ENCODE assay signal across 23 cellular contexts in genomic region chr7:29484280-29484679, GRCh38.
DNase-seq lines count a peak whose midpoint lies in the region; ATAC-seq, FAIRE-seq and TF ChIP-seq lines count a peak whose summit lies in the region.
"Had no signal": no experiment of that assay in that cellular context is flagged by ENCODE, and none has a peak within 500 bp of the region (broad histone marks: within the 10 kb centered on the region; RNA-seq: fewer than 3 reads in every experiment).

No MANE protein-coding gene starts in this region.

- ATAC-seq in K562 (no peak), HG02973 (IDR thresholded peaks at IDR 0.05; ENCODE audit: unreplicated experiment) (no peak), HG03565 (IDR thresholded peaks at IDR 0.05; ENCODE audit: unreplicated experiment) (no peak), GM18519 (IDR thresholded peaks at IDR 0.05; ENCODE audit: low FRiP score, unreplicated experiment) (no peak)
- ATAC-seq: GM23338, Panc1 had no signal

- no peaks in the 10 kb centered on the region for H4K20me1 ChIP-seq in K562 (replicated peaks; ENCODE audit: control insufficient read depth, insufficient read depth, low read length)
- no peaks in the 10 kb centered on the region for H4K20me1 ChIP-seq in smooth muscle cell (ENCODE audit: low read depth)
- H4K20me1 ChIP-seq: BLaER1 had no signal

- no peaks in the 10 kb centered on the region for H3K36me3 Mint-ChIP-seq in activated T-cell treated with anti-CD3 and anti-CD28 coated beads, Interleukin-2, amount 50 U/mL, for 24 hours (ENCODE audit: low read depth)

- no peak for TF ChIP-seq POLR2A in K562 (conservative IDR thresholded peaks at IDR 0.05)

- H3K4me3 ChIP-seq in K562 (no peak overlapping the region), smooth muscle cell (no peak overlapping the region)
- H3K4me3 ChIP-seq: BLaER1, GM23338 had no signal

- H3K27ac Mint-ChIP-seq in activated T-cell treated with anti-CD3 and anti-CD28 coated beads, Interleukin-2, amount 50 U/mL, for 24 hours: no peak overlapping the region
- H3K27ac Mint-ChIP-seq: GM23338 had no signal

- H3K27me3 ChIP-seq in K562 (ENCODE audit: control insufficient read depth in 2 of 2, insufficient read depth in 2 of 2, low read length in 2 of 2) (peaks cover 13 to 34% of the 10 kb centered on the region in 2 experiments), smooth muscle cell (ENCODE audit: low read depth) (no peaks in the 10 kb centered on the region)
- H3K27me3 ChIP-seq: BLaER1 had no signal

- H3K36me3 ChIP-seq in K562 (ENCODE audit: control insufficient read depth, insufficient read depth, low read length): no peaks in the 10 kb centered on the region
- H3K36me3 ChIP-seq in smooth muscle cell (ENCODE audit: low read depth): no peaks in the 10 kb centered on the region
- H3K36me3 ChIP-seq: BLaER1 had no signal

- DNase-seq in NCI-H82 (lab: John Stamatoyannopoulos, UW): peak; percentile 68
- no peak for DNase-seq in K562 (ENCODE audit: extremely low read depth in 1 of 4, low spot score in 3 of 4)
- DNase-seq in globus pallidus (ENCODE audit: low spot score): peak; percentile 50
- DNase-seq in smooth muscle cell (lab: John Stamatoyannopoulos, UW; ENCODE audit: unreplicated experiment): no peak
- no peak for DNase-seq in activated T-cell treated with anti-CD3 and anti-CD28 coated beads, Interleukin-2, amount 50 U/mL, for 24 hours
- DNase-seq: CD8-positive, alpha-beta memory T cell; DND-41; NCI-H1048; NCI-H1436 treated with DMSO at 0.1 percent for 48 hours; NCI-H2029 treated with DMSO at 0.1 percent for 48 hours; NCI-H2171 treated with DMSO at 0.1 percent for 48 hours; NCI-H446 treated with DMSO at 0.1 percent for 48 hours; NCI-H748 treated with DMSO at 0.1 percent for 48 hours; Right ventricle myocardium superior had no signal

- H3K4me1 ChIP-seq in K562 (replicated peaks in 1 of 2; ENCODE audit: control insufficient read depth in 2 of 2, insufficient read depth in 2 of 2, low read length in 2 of 2): no peaks in the 10 kb centered on the region
- peaks cover 44% of the 10 kb centered on the region for H3K4me1 ChIP-seq in smooth muscle cell (ENCODE audit: low read depth)

- WGBS in K562 (ENCODE audit: insufficient coverage, low coverage, missing lambda C conversion rate): 24% methylated on average over 3 of the region's 3 CpGs
- WGBS in smooth muscle cell (ENCODE audit: low lambda C conversion rate): 92% methylated on average over 3 of the region's 3 CpGs

- in situ Hi-C loops in K562 (cut with MboI): no loop called here

- no peaks in the 10 kb centered on the region for H3K9me1 ChIP-seq in K562 (ENCODE audit: control insufficient read depth, insufficient read depth, low read length)

- no TSS peak for BruUV-seq in K562 (replicated peaks; lab: Mats Ljungman, UMichigan)

- TF ChIP-seq EP300 in K562 (IDR thresholded peaks at IDR 0.05; ENCODE audit: low read length): no peak

- H3K4me1 Mint-ChIP-seq in activated T-cell treated with anti-CD3 and anti-CD28 coated beads, Interleukin-2, amount 50 U/mL, for 24 hours (ENCODE audit: low read depth): peaks cover 3% of the 10 kb centered on the region

- H2AFZ ChIP-seq in K562 (ENCODE audit: low read depth, low read length): no peak overlapping the region
- no peak overlapping the region for H2AFZ ChIP-seq in smooth muscle cell (ENCODE audit: low read depth)
- H2AFZ ChIP-seq: GM23338 had no signal

- H3K27ac ChIP-seq in K562 (ENCODE audit: extremely low read depth, low read depth, low read length) (no peak overlapping the region), smooth muscle cell (ENCODE audit: low read depth) (no peak overlapping the region)
- H3K27ac ChIP-seq: BLaER1, KMS-11 had no signal

- no peaks in the 10 kb centered on the region for H3K9me3 Mint-ChIP-seq in activated T-cell treated with anti-CD3 and anti-CD28 coated beads, Interleukin-2, amount 50 U/mL, for 24 hours
- H3K9me3 Mint-ChIP-seq: CD8-positive, alpha-beta memory T cell; GM23338 had no signal

- no peaks in the 10 kb centered on the region for H3K9me3 ChIP-seq in K562 (replicated peaks; ENCODE audit: control insufficient read depth, insufficient read depth, low read depth, low read length)
- H3K9me3 ChIP-seq in smooth muscle cell (replicated peaks; ENCODE audit: low read depth): no peaks in the 10 kb centered on the region
- H3K9me3 ChIP-seq: BLaER1 had no signal

- no peak overlapping the region for H3K9ac ChIP-seq in K562 (ENCODE audit: insufficient read depth in 1 of 2, low read depth in 2 of 2, low read length in 2 of 2)
- H3K9ac ChIP-seq in smooth muscle cell (ENCODE audit: low read depth): no peak overlapping the region
- H3K9ac ChIP-seq: BLaER1, KMS-11 had no signal

- POLR2A ChIA-PET in K562 (lab: Yijun Ruan, JAX): interaction anchor here (1.3 kb wide), 1 partner anchor 23 kb away, joined by 6 read pairs; no protein-coding TSS in a partner anchor

- no peak for TF ChIP-seq CTCF in K562 (IDR thresholded peaks at IDR 0.05 in 2 of 3, conservative IDR thresholded peaks at IDR 0.05 in 1 of 3; ENCODE audit: insufficient read depth in 2 of 3, low read depth in 1 of 3, low read length in 3 of 3)
- no peak for TF ChIP-seq CTCF in smooth muscle cell (IDR thresholded peaks at IDR 0.05; ENCODE audit: borderline replicate concordance, insufficient read depth, poor library complexity, severe bottlenecking)

- H3K4me3 Mint-ChIP-seq in activated T-cell treated with anti-CD3 and anti-CD28 coated beads, Interleukin-2, amount 50 U/mL, for 24 hours: no peak overlapping the region
- H3K4me3 Mint-ChIP-seq: CD8-positive, alpha-beta memory T cell; GM23338 had no signal

- TF ChIP-seq RAD21 in K562 (CRISPR knock-in tag; conservative IDR thresholded peaks at IDR 0.05 in 1 of 2, IDR thresholded peaks at IDR 0.05 in 1 of 2): no peak

- intact Hi-C loops in K562 (cut with micrococcal nuclease): no loop called here

- no peaks in the 10 kb centered on the region for H3K27me3 Mint-ChIP-seq in activated T-cell treated with anti-CD3 and anti-CD28 coated beads, Interleukin-2, amount 50 U/mL, for 24 hours
- H3K27me3 Mint-ChIP-seq: CD8-positive, alpha-beta memory T cell had no signal

- H3K4me2 ChIP-seq in K562 (ENCODE audit: insufficient read depth, low read length) (no peak overlapping the region), smooth muscle cell (peak overlapping the region; percentile 33)
- H3K4me2 ChIP-seq: BLaER1, GM23338, KMS-11 had no signal

- H3F3A ChIP-seq in smooth muscle cell (ENCODE audit: low read depth): peaks cover 5% of the 10 kb centered on the region

- H3K79me2 ChIP-seq in K562 (ENCODE audit: control insufficient read depth, insufficient read depth, low read length) (no peaks in the 10 kb centered on the region), smooth muscle cell (ENCODE audit: low read depth) (no peaks in the 10 kb centered on the region)

- FAIRE-seq in K562 (lab: Jason Lieb, UNC): no peak
- FAIRE-seq: A204.1, G401.6 had no signal

- CTCF ChIA-PET in K562 (lab: Yijun Ruan, JAX; ENCODE audit: low intra/inter-chr PET ratio): no interaction called here

TF ChIP-seq in K562, 482 proteins besides CTCF, POLR2A, EP300 and RAD21:
- TF ChIP-seq NFYB (IDR thresholded peaks at IDR 0.05; ENCODE audit: extremely low read depth, insufficient read length) (no peak), ZBTB33 (CRISPR knock-in tag; IDR thresholded peaks at IDR 0.05) (0 out of 2 replicates have a peak, but pooled peaks have one; percentile 38)
TF ChIP-seq in K562: peak in this region for 1.

Comparison
In these comparisons a context has a peak if more than half of its experiments do, and no peak if none do; other contexts are left out.
1. DNase-seq: peak in NCI-H82 (single experiment) and globus pallidus (single experiment); none in K562 (0 of 4), smooth muscle cell (single experiment) and activated T-cell treated with anti-CD3 and anti-CD28 coated beads, Interleukin-2, amount 50 U/mL, for 24 hours (single experiment).